In the genomic region with DNA sequence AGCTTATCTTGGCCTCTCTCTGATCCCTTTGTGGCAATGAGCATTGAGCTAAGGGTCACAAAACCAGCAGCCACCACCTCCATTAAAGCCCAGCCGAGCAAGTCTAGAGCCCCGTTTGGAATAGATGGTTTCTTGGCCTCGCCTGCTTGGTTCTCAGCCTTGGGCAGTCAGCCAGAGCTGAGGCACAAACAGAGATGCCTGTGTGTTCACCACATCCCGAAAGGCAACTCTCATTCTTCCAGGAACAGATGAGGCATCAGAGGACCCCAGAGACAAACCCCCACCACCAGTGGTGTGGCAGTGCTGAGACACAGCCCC, we compare ENCODE assay signal across 1 cellular context.
TF ChIP-seq lines count a peak whose summit lies in the region.

No MANE protein-coding gene starts in this region.

TF ChIP-seq in IMR-90, 13 proteins besides CTCF, POLR2A, EP300 and RAD21 (continued from another document):
- TF ChIP-seq USF2 (IDR thresholded peaks at IDR 0.05; ENCODE audit: low read depth, low read length) (no peak), NFE2L2 (IDR thresholded peaks at IDR 0.05; ENCODE audit: low read depth, low read length) (no peak), CHD1 (IDR thresholded peaks at IDR 0.05; ENCODE audit: low read depth, low read length) (no peak), BHLHE40 (IDR thresholded peaks at IDR 0.05; ENCODE audit: low read depth, low read length) (no peak), RCOR1 (IDR thresholded peaks at IDR 0.05; ENCODE audit: insufficient replicate concordance, low read length) (no peak), FOS (IDR thresholded peaks at IDR 0.05; ENCODE audit: low read depth, low read length) (no peak), CEBPB (IDR thresholded peaks at IDR 0.05; ENCODE audit: low read depth, low read length) (no peak), SMC3 (IDR thresholded peaks at IDR 0.05; ENCODE audit: low read depth, low read length) (no peak), MAZ (IDR thresholded peaks at IDR 0.05; ENCODE audit: borderline replicate concordance, low read depth, low read length) (no peak), MAFK (IDR thresholded peaks at IDR 0.05; ENCODE audit: low read depth, low read length) (no peak)
